ENCODE assay signal across 17 cellular contexts in the genomic region with DNA sequence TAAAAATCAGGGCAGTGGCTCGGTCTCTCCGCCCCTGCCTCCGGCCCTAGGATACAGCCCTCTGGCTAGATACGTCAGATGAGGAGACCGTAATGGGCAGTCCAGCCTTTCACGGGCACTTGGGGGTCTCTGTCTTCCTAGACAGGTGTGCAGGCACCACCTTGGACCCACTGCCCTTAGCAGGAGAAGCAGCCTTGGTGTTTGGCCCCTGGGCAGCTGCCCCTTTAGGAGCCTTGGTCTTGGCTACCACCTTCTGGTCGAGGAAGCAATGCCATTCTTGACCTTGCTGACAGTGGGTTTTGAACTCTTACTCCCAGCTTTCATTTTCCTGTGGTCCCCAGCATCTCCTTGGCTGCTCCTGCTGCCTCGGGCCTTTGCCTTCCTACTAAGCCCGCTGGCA.
"Had no signal": no experiment of that assay in that cellular context is flagged by ENCODE, and none has a peak within 500 bp of the region (broad histone marks: within the 10 kb centered on the region; RNA-seq: fewer than 3 reads in every experiment).

No MANE protein-coding gene starts in this region.

- H2AFZ ChIP-seq: neural progenitor cell had no signal

- H3K4me3 ChIP-seq: colonic mucosa, neural progenitor cell, pancreas, thoracic aorta had no signal

- H3K36me3 Mint-ChIP-seq: natural killer cell treated with Interleukin-12 subunit alpha and Interleukin-12 subunit beta and Interleukin-15 and Interleukin-18, amount 100 ng/mL, for 72 hours; neural progenitor cell had no signal

- H3K36me3 ChIP-seq: colonic mucosa, neural progenitor cell, pancreas, thoracic aorta had no signal

- DNase-seq: colonic mucosa; effector CD4-positive, alpha-beta T cell; foreskin melanocyte; head of caudate nucleus; hippocampal formation; left colon; occipital lobe; small intestine; stimulated activated CD4-positive, alpha-beta T cell treated with anti-CD3 and anti-CD28 coated beads, Interleukin-12 subunit alpha, Interleukin-12 subunit beta, amount 100 ng/mL, for 4 hours; trophoblast cell had no signal

- H3K9ac ChIP-seq: neural progenitor cell had no signal

- H3K27me3 Mint-ChIP-seq: progenitor cell of endocrine pancreas had no signal

- ATAC-seq: left colon, pancreas, right cardiac atrium had no signal

- H3K9me3 Mint-ChIP-seq: natural killer cell treated with Interleukin-12 subunit alpha and Interleukin-12 subunit beta and Interleukin-15 and Interleukin-18, amount 100 ng/mL, for 72 hours; neural progenitor cell; stimulated activated naive CD8-positive, alpha-beta T cell treated with anti-CD3 and anti-CD28 coated beads, Interleukin-15, Interleukin-2, amounts not matched to agents 100 ng/mL and 50 ng/mL, for 24 hours had no signal

- H3K27ac Mint-ChIP-seq: natural killer cell treated with Interleukin-12 subunit alpha and Interleukin-12 subunit beta and Interleukin-15 and Interleukin-18, amount 100 ng/mL, for 72 hours; neural progenitor cell; progenitor cell of endocrine pancreas; stimulated activated naive CD8-positive, alpha-beta T cell treated with anti-CD3 and anti-CD28 coated beads, Interleukin-15, Interleukin-2, amounts not matched to agents 100 ng/mL and 50 ng/mL, for 24 hours had no signal

- H3K9me3 ChIP-seq: colonic mucosa, pancreas, thoracic aorta had no signal

- H3K4me1 ChIP-seq: colonic mucosa, pancreas had no signal

- H3K4me3 Mint-ChIP-seq: natural killer cell treated with Interleukin-12 subunit alpha and Interleukin-12 subunit beta and Interleukin-15 and Interleukin-18, amount 100 ng/mL, for 72 hours; neural progenitor cell; stimulated activated naive CD8-positive, alpha-beta T cell treated with anti-CD3 and anti-CD28 coated beads, Interleukin-15, Interleukin-2, amounts not matched to agents 100 ng/mL and 50 ng/mL, for 24 hours had no signal

- H3K27me3 ChIP-seq: colonic mucosa, pancreas had no signal

- H3K27ac ChIP-seq: colonic mucosa, neural progenitor cell, pancreas, thoracic aorta had no signal

- H3K4me2 ChIP-seq: neural progenitor cell had no signal
